Comparison of ENCODE assay signal across 11 cellular contexts in the genomic region with DNA sequence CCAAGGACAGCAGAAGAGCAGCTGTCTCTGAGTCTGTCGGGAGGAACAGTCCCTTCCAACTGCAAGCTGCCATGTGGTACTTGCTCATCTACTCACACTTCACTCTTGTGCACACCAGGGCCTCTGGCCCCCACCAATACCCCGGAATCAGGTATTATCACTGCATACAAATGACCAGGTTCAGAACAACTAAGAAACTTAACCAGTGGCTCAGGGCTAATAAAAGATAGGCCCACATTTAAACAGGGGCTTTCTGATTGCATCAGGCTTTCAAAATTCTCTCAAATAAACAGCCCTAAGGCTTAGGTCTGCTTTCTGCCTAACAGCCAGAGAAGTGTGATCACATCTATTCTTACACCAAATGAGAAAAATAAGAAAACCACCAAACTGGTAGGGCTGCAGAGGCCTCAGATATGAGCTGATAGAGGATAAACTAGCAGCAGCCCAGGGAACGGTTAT. TPM values are rescaled to one million over a fixed set of nuclear protein-coding genes. Genes with fewer than 3 reads are reported as not detected.
DNase-seq lines count a peak whose midpoint lies in the region; ATAC-seq, FAIRE-seq and TF ChIP-seq lines count a peak whose summit lies in the region.
"Had no signal": no experiment of that assay in that cellular context is flagged by ENCODE, and none has a peak within 500 bp of the region (broad histone marks: within the 10 kb centered on the region; RNA-seq: fewer than 3 reads in every experiment).

No MANE protein-coding gene starts in this region.

- H3K4me2 ChIP-seq in mesenchymal stem cell (ENCODE audit: low read length, poor library complexity, severe bottlenecking), result no peak overlapping the region

- H2AK5ac ChIP-seq in mesenchymal stem cell (ENCODE audit: low read length, severe bottlenecking), result peak overlapping the region; percentile 45

- H3K14ac ChIP-seq in mesenchymal stem cell (ENCODE audit: low read length in 2 of 2), result no peak overlapping the region

- H3K9me3 ChIP-seq in AG04450 (ENCODE audit: control insufficient read depth, insufficient read depth, low read length), result no peaks in the 10 kb centered on the region
- no peaks in the 10 kb centered on the region for H3K9me3 ChIP-seq in mesenchymal stem cell (ENCODE audit: control insufficient read depth, low read length)
- H3K9me3 ChIP-seq: suprapubic skin had no signal

- no peak for DNase-seq in AG04450 (ENCODE audit: low read depth, low spot score)
- no peak for DNase-seq in GM12892 (ENCODE audit: insufficient read length)
- DNase-seq in activated B cell treated with CpG ODN at 0.5 μM for 24 hours, result no peak
- DNase-seq in mesenchymal stem cell, result peak; percentile 17
- no peak for DNase-seq in HuH-7 (ENCODE audit: low spot score)
- no peak for DNase-seq in iPS-NIHi7 (ENCODE audit: extremely low spot score)
- DNase-seq in NCI-H2196 treated with DMSO at 0.1 percent for 48 hours (lab: John Stamatoyannopoulos, UW; ENCODE audit: unreplicated experiment), result no peak
- no peak for DNase-seq in LoVo (ENCODE audit: low spot score)
- DNase-seq: hippocampal formation, NCI-H524 had no signal

- H3K9ac ChIP-seq in mesenchymal stem cell (ENCODE audit: low read length), result no peak overlapping the region

- H3K4me3 ChIP-seq in AG04450 (ENCODE audit: low read depth, low read length) (no peak overlapping the region), mesenchymal stem cell (ENCODE audit: insufficient read depth in 1 of 2, low read depth in 1 of 2, low read length in 2 of 2) (no peak overlapping the region)
- H3K4me3 ChIP-seq: suprapubic skin had no signal

- H3K4me1 Mint-ChIP-seq in activated B cell treated with CpG ODN at 0.5 μM for 24 hours, result peaks cover 92% of the 10 kb centered on the region

- H3K79me1 ChIP-seq in mesenchymal stem cell (replicated peaks; ENCODE audit: low read length, poor library complexity, severe bottlenecking), result peaks cover 4% of the 10 kb centered on the region

- peaks cover 30% of the 10 kb centered on the region for H3K4me1 ChIP-seq in mesenchymal stem cell (ENCODE audit: control insufficient read depth, insufficient read depth, low read depth, low read length)

- no peaks in the 10 kb centered on the region for H3K36me3 ChIP-seq in mesenchymal stem cell (ENCODE audit: control insufficient read depth in 1 of 2, insufficient read depth in 2 of 2, low read depth in 1 of 2, low read length in 2 of 2)
- H3K36me3 ChIP-seq: suprapubic skin had no signal

- 96% methylated on average over 3 of the region's 3 CpGs for WGBS in mesenchymal stem cell

- POLR2A ChIA-PET in AG04450 (lab: Yijun Ruan, JAX), result no interaction called here
- POLR2A ChIA-PET in activated B cell treated with CpG ODN at 0.5 μM for 24 hours (lab: Charles Lee), result interaction anchor here (0.7 to 1.5 kb wide), 5 partner anchors 9 to 20 kb away, joined by 3 to 8 read pairs (median 4); a partner anchor contains a TSS

- no peak overlapping the region for H2AFZ ChIP-seq in mesenchymal stem cell (ENCODE audit: low read depth, low read length)

- H3K4ac ChIP-seq in mesenchymal stem cell (ENCODE audit: low read depth in 1 of 2, low read length in 2 of 2), result no peak overlapping the region

- no peak overlapping the region for H2BK12ac ChIP-seq in mesenchymal stem cell (ENCODE audit: low read length in 2 of 2)

- H4K8ac ChIP-seq in mesenchymal stem cell (ENCODE audit: low read length), result no peak overlapping the region

- peak overlapping the region; percentile 48 for H3K27ac ChIP-seq in AG04450 (ENCODE audit: low read depth, low read length)
- H3K27ac ChIP-seq in mesenchymal stem cell (ENCODE audit: low read length, poor library complexity, severe bottlenecking), result no peak overlapping the region
- H3K27ac ChIP-seq: suprapubic skin had no signal

- H3K27me3 Mint-ChIP-seq in activated B cell treated with CpG ODN at 0.5 μM for 24 hours, result no peaks in the 10 kb centered on the region

- peak; percentile 82 for FAIRE-seq in GM12892 (lab: Jason Lieb, UNC)

- no peak overlapping the region for H2BK5ac ChIP-seq in mesenchymal stem cell (ENCODE audit: low read depth, low read length, poor library complexity, severe bottlenecking)

- ATAC-seq in activated B cell treated with CpG ODN at 0.5 μM for 24 hours (ENCODE audit: low read depth), result no peak

- CTCF ChIA-PET in AG04450 (lab: Charles Lee) (interaction anchor here (1.2 to 1.8 kb wide), 2 partner anchors 15 to 20 kb away, joined by 3 to 14 read pairs; no protein-coding TSS in a partner anchor), activated B cell treated with CpG ODN at 0.5 μM for 24 hours (lab: Charles Lee) (no interaction called here)

- peak overlapping the region; percentile 33 for H3K4me3 Mint-ChIP-seq in activated B cell treated with CpG ODN at 0.5 μM for 24 hours

- H3K9me3 Mint-ChIP-seq in activated B cell treated with CpG ODN at 0.5 μM for 24 hours, result no peaks in the 10 kb centered on the region

- H2BK15ac ChIP-seq in mesenchymal stem cell (ENCODE audit: low read depth, poor library complexity, severe bottlenecking), result no peak overlapping the region

- intact Hi-C loops in activated B cell treated with CpG ODN at 0.5 μM for 24 hours (cut with micrococcal nuclease), result no loop called here

- 0 out of 2 replicates have a peak, but pooled peaks have one; percentile 14 for TF ChIP-seq POLR2A in GM12892 (IDR thresholded peaks at IDR 0.05; ENCODE audit: low read depth, low read length)

- peak overlapping the region; percentile 79 for H3K27ac Mint-ChIP-seq in activated B cell treated with CpG ODN at 0.5 μM for 24 hours

- H3K36me3 Mint-ChIP-seq in activated B cell treated with CpG ODN at 0.5 μM for 24 hours (ENCODE audit: low read depth), result peaks cover 27% of the 10 kb centered on the region

- no peak overlapping the region for H4K91ac ChIP-seq in mesenchymal stem cell (ENCODE audit: low read length)

- H3K23ac ChIP-seq in mesenchymal stem cell (ENCODE audit: low read length in 2 of 2), result no peak overlapping the region

- H3K18ac ChIP-seq in mesenchymal stem cell (ENCODE audit: low read depth in 1 of 2, low read length in 2 of 2), result no peak overlapping the region

- H3K27me3 ChIP-seq in AG04450 (ENCODE audit: control insufficient read depth, insufficient read depth, low read length) (no peaks in the 10 kb centered on the region), mesenchymal stem cell (ENCODE audit: control insufficient read depth in 1 of 2, insufficient read depth in 1 of 2, low read length in 2 of 2) (no peaks in the 10 kb centered on the region)
- H3K27me3 ChIP-seq: suprapubic skin had no signal

- TF ChIP-seq CTCF in AG04450 (IDR thresholded peaks at IDR 0.05; ENCODE audit: low read depth, low read length), result no peak
- TF ChIP-seq CTCF in activated B cell treated with CpG ODN at 0.5 μM for 24 hours (IDR thresholded peaks at IDR 0.05), result no peak

- H2BK120ac ChIP-seq in mesenchymal stem cell (ENCODE audit: low read depth, low read length), result no peak overlapping the region

RNA-seq across cellular contexts. Expression of a gene that starts 20.7 kb away (rescaled TPM):
- 18.3 and 18.4 TPM in 2 replicates for polyA plus RNA-seq in AG04450 (2011; rRNA removed)
- polyA minus RNA-seq in AG04450 (2011; rRNA and poly(A)+ RNA removed), result 24.9 and 30.7 TPM in 2 replicates
- polyA plus RNA-seq in GM12892 (2012; ENCODE audit: missing spikeins), result 48.6 TPM
- total RNA-seq in activated B cell treated with CpG ODN at 0.5 μM for 24 hours, result 93.8 and 98.4 TPM in 2 replicates
- 25.6 TPM for polyA plus RNA-seq in mesenchymal stem cell (2013, experiment 1 of 2)
- polyA plus RNA-seq in mesenchymal stem cell (2013, experiment 2 of 2), result 26.2 TPM

RNA-seq across cellular contexts. Expression of a gene that starts 23.6 kb away (rescaled TPM):
- polyA plus RNA-seq in AG04450 (2011; rRNA removed), result 2.1 and 2.9 TPM in 2 replicates
- polyA minus RNA-seq in AG04450 (2011; rRNA and poly(A)+ RNA removed), result 4.0 and 4.3 TPM in 2 replicates
- 79.6 TPM for polyA plus RNA-seq in GM12892 (2012; ENCODE audit: missing spikeins)
- total RNA-seq in activated B cell treated with CpG ODN at 0.5 μM for 24 hours, result 79.8 and 98.6 TPM in 2 replicates
- 2.0 TPM for polyA plus RNA-seq in mesenchymal stem cell (2013, experiment 1 of 2)
- polyA plus RNA-seq in mesenchymal stem cell (2013, experiment 2 of 2), result 1.7 TPM
